ENCODE assay signal across 2 cellular contexts in the genomic region with DNA sequence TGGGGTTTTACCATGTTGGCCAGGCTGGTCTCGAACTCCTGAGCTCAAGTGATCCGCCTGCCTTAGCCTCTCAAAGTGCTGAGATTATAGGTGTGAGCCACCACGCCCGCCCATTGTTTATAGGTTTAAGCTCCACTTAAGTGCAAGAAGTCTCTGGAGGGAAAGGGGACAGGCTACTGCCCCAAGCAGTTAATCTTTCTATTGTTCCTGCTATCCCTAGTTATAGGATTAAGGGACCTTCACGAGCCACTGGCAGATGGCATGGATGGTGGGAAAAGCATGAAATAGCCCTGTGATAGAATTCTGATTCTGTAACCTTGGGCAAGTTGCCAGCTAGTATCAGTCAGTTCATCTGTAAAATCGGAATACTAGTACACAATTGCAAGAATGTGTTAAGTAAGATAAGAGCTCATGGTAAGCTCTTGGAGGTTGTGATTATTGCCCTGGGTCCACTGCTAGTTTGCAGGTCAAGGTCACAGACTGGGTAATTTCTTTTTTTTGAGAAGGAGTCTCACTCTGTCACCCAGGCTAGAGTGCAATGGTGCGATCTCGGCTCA.
TF ChIP-seq lines count a peak whose summit lies in the region.

No MANE protein-coding gene starts in this region.

TF ChIP-seq in HEK293, 187 proteins besides CTCF, POLR2A, EP300 and RAD21 (continued from another document):
- TF ChIP-seq KLF1 (tag by site-specific recombination; IDR thresholded peaks at IDR 0.05) (peak; percentile 52; the same call in 1 of the 2 replicates), ZNF560 (tag by site-specific recombination; IDR thresholded peaks at IDR 0.05; ENCODE audit: borderline replicate concordance) (no peak)
- TF ChIP-seq, protein P1, sequence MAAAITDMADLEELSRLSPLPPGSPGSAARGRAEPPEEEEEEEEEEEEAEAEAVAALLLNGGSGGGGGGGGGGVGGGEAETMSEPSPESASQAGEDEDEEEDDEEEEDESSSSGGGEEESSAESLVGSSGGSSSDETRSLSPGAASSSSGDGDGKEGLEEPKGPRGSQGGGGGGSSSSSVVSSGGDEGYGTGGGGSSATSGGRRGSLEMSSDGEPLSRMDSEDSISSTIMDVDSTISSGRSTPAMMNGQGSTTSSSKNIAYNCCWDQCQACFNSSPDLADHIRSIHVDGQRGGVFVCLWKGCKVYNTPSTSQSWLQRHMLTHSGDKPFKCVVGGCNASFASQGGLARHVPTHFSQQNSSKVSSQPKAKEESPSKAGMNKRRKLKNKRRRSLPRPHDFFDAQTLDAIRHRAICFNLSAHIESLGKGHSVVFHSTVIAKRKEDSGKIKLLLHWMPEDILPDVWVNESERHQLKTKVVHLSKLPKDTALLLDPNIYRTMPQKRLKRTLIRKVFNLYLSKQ (tag by site-specific recombination; IDR thresholded peaks at IDR 0.05; ENCODE audit: borderline replicate concordance): no peak

TF ChIP-seq in K562, 482 proteins besides CTCF, POLR2A, EP300 and RAD21 (continued from another document):
- TF ChIP-seq FOXM1 (IDR thresholded peaks at IDR 0.05; ENCODE audit: low read depth): no peak
- TF ChIP-seq FOXM1 (CRISPR knock-in tag; IDR thresholded peaks at IDR 0.05; ENCODE audit: low read depth): no peak
- no peak for TF ChIP-seq FOXJ3 (CRISPR knock-in tag; IDR thresholded peaks at IDR 0.05)
- peak; percentile 59 for TF ChIP-seq CBFA2T2 (conservative IDR thresholded peaks at IDR 0.05)
- no peak for TF ChIP-seq CCAR2 (IDR thresholded peaks at IDR 0.05; ENCODE audit: low read depth, low read length)
- TF ChIP-seq ZBTB1 (CRISPR knock-in tag; IDR thresholded peaks at IDR 0.05; ENCODE audit: borderline replicate concordance, low read depth): no peak
- TF ChIP-seq ZNF165 (CRISPR knock-in tag; IDR thresholded peaks at IDR 0.05; ENCODE audit: borderline replicate concordance): no peak
- 0 out of 2 replicates have a peak, but pooled peaks have one; percentile 58 for TF ChIP-seq ADNP (tag; IDR thresholded peaks at IDR 0.05)
- no peak for TF ChIP-seq POLR2AphosphoS5 (IDR thresholded peaks at IDR 0.05; ENCODE audit: control insufficient read depth, insufficient read depth, low read depth, low read length)
- TF ChIP-seq CBX1 (IDR thresholded peaks at IDR 0.05; ENCODE audit: low read depth): no peak
- no peak for TF ChIP-seq PRMT5 (CRISPR knock-in tag; IDR thresholded peaks at IDR 0.05)
- TF ChIP-seq NCOA2 (IDR thresholded peaks at IDR 0.05; ENCODE audit: partially characterized antibody in 2 of 2): no peak
- no peak for TF ChIP-seq FOXJ2 (tag; IDR thresholded peaks at IDR 0.05)
- TF ChIP-seq RBM17 (IDR thresholded peaks at IDR 0.05; ENCODE audit: borderline replicate concordance, low read depth, low read length): no peak
- 0 out of 2 replicates have a peak, but pooled peaks have one; percentile 10 for TF ChIP-seq NFIX (CRISPR knock-in tag; IDR thresholded peaks at IDR 0.05; ENCODE audit: low read depth)
- no peak for TF ChIP-seq ZNF717 (CRISPR knock-in tag; IDR thresholded peaks at IDR 0.05)
- TF ChIP-seq TCF3 (CRISPR knock-in tag; IDR thresholded peaks at IDR 0.05): peak; percentile 56
- TF ChIP-seq TAL1 (IDR thresholded peaks at IDR 0.05): peak; percentile 50
- TF ChIP-seq NFIC (IDR thresholded peaks at IDR 0.05): peak; percentile 93
- 0 out of 2 replicates have a peak, but pooled peaks have one; percentile 21 for TF ChIP-seq BCOR (IDR thresholded peaks at IDR 0.05)
- TF ChIP-seq TEAD4 (IDR thresholded peaks at IDR 0.05; ENCODE audit: low read length): peak; percentile 61
- no peak for TF ChIP-seq TEAD4 (CRISPR knock-in tag; IDR thresholded peaks at IDR 0.05; ENCODE audit: borderline replicate concordance)
- TF ChIP-seq RBM34 (IDR thresholded peaks at IDR 0.05; ENCODE audit: borderline replicate concordance, insufficient read depth, low read length): no peak
- TF ChIP-seq RAD51 (IDR thresholded peaks at IDR 0.05; ENCODE audit: borderline replicate concordance, low read depth): no peak
- TF ChIP-seq ZKSCAN8 (CRISPR knock-in tag; IDR thresholded peaks at IDR 0.05): no peak
- TF ChIP-seq STAT5B (CRISPR knock-in tag; IDR thresholded peaks at IDR 0.05): no peak
- TF ChIP-seq ZNF77 (CRISPR knock-in tag; IDR thresholded peaks at IDR 0.05): no peak
- peak; percentile 83 to 86 for TF ChIP-seq KDM1A (IDR thresholded peaks at IDR 0.05)
- no peak for TF ChIP-seq HMGN3 (IDR thresholded peaks at IDR 0.05; ENCODE audit: borderline replicate concordance, extremely low read depth, insufficient read length, low read depth, low read length)
- no peak for TF ChIP-seq ZNF696 (CRISPR knock-in tag; conservative IDR thresholded peaks at IDR 0.05)
- TF ChIP-seq, protein P2, sequence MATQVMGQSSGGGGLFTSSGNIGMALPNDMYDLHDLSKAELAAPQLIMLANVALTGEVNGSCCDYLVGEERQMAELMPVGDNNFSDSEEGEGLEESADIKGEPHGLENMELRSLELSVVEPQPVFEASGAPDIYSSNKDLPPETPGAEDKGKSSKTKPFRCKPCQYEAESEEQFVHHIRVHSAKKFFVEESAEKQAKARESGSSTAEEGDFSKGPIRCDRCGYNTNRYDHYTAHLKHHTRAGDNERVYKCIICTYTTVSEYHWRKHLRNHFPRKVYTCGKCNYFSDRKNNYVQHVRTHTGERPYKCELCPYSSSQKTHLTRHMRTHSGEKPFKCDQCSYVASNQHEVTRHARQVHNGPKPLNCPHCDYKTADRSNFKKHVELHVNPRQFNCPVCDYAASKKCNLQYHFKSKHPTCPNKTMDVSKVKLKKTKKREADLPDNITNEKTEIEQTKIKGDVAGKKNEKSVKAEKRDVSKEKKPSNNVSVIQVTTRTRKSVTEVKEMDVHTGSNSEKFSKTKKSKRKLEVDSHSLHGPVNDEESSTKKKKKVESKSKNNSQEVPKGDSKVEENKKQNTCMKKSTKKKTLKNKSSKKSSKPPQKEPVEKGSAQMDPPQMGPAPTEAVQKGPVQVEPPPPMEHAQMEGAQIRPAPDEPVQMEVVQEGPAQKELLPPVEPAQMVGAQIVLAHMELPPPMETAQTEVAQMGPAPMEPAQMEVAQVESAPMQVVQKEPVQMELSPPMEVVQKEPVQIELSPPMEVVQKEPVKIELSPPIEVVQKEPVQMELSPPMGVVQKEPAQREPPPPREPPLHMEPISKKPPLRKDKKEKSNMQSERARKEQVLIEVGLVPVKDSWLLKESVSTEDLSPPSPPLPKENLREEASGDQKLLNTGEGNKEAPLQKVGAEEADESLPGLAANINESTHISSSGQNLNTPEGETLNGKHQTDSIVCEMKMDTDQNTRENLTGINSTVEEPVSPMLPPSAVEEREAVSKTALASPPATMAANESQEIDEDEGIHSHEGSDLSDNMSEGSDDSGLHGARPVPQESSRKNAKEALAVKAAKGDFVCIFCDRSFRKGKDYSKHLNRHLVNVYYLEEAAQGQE (CRISPR knock-in tag; IDR thresholded peaks at IDR 0.05; ENCODE audit: low read depth): no peak
- TF ChIP-seq RCOR1 (IDR thresholded peaks at IDR 0.05; ENCODE audit: borderline replicate concordance in 1 of 2, low read depth in 2 of 2, low read length in 2 of 2): peak in 1 of 2 experiments; percentile 65; a peak in 1 of 4 replicates
- TF ChIP-seq CBFA2T3 (IDR thresholded peaks at IDR 0.05): peak; percentile 77
- no peak for TF ChIP-seq POLR3A (IDR thresholded peaks at IDR 0.05; ENCODE audit: borderline replicate concordance, extremely low read depth, insufficient read depth, insufficient read length)
- TF ChIP-seq ARID1B (IDR thresholded peaks at IDR 0.05): peak; percentile 41; the same call in 1 of the 2 replicates
